Comparison of ENCODE assay signal across 32 cellular contexts in genomic region chr1:238492271-238492670, GRCh38.
"Had no signal": no experiment of that assay in that cellular context is flagged by ENCODE, and none has a peak within 500 bp of the region (broad histone marks: within the 10 kb centered on the region; RNA-seq: fewer than 3 reads in every experiment).

No MANE protein-coding gene starts in this region.

- ATAC-seq: activated CD4-positive, CD25-positive, alpha-beta regulatory T cell treated with anti-CD3 and anti-CD28 coated beads, Interleukin-2, amount 50 U/mL, for 24 hours; esophagus mucosa; left colon; pancreas; sciatic nerve; stimulated activated naive CD8-positive, alpha-beta T cell treated with anti-CD3 and anti-CD28 coated beads, Interleukin-15, Interleukin-2, amounts not matched to agents 100 U/mL and 50 U/mL, for 24 hours had no signal

- H3K27me3 Mint-ChIP-seq: activated CD4-positive, alpha-beta memory T cell treated with anti-CD3 and anti-CD28 coated beads, Interleukin-2, amount 10 ng/mL, durations not matched to agents 7 days and 5 days; activated CD4-positive, alpha-beta T cell treated with anti-CD3 and anti-CD28 coated beads, Interleukin-2, amount 10 ng/mL, durations not matched to agents 24 days and 14 days; activated T-cell treated with anti-CD3 and anti-CD28 coated beads, Interleukin-2, amount 50 U/mL, for 24 hours; naive B cell had no signal

- H3K27ac ChIP-seq: pancreas, prostate gland, skin epidermis, thoracic aorta, upper lobe of left lung had no signal

- H3K36me3 Mint-ChIP-seq: immature natural killer cell, mesothelial cell of epicardium, naive B cell had no signal

- H3K27me3 ChIP-seq: pancreas, upper lobe of left lung had no signal

- H3K4me3 ChIP-seq: pancreas, prostate gland, skin epidermis, thoracic aorta, upper lobe of left lung had no signal

- H3K4me1 Mint-ChIP-seq: activated CD4-positive, alpha-beta memory T cell treated with anti-CD3 and anti-CD28 coated beads, Interleukin-2, amount 10 ng/mL, durations not matched to agents 7 days and 5 days; activated CD4-positive, alpha-beta T cell treated with anti-CD3 and anti-CD28 coated beads, Interleukin-2, amount 10 ng/mL, durations not matched to agents 24 days and 14 days; immature natural killer cell; naive B cell had no signal

- FAIRE-seq: kidney, pancreas had no signal

- H3K9me3 Mint-ChIP-seq: activated CD4-positive, alpha-beta T cell treated with anti-CD3 and anti-CD28 coated beads, Interleukin-2, amount 10 ng/mL, durations not matched to agents 24 days and 14 days; activated T-cell treated with anti-CD3 and anti-CD28 coated beads, Interleukin-2, amount 50 U/mL, for 24 hours; mesothelial cell of epicardium; naive B cell; T-helper 2 cell treated with Interferon-gamma antibody and Interleukin-4, amounts not matched to agents 5 μg/mL and 100 μg/mL, for 36 hours had no signal

- H3K9me3 ChIP-seq: pancreas, prostate gland, thoracic aorta had no signal

- H3K4me1 ChIP-seq: pancreas, prostate gland, upper lobe of left lung had no signal

- H3K36me3 ChIP-seq: pancreas, prostate gland, thoracic aorta, upper lobe of left lung had no signal

- DNase-seq: activated CD4-positive, alpha-beta memory T cell treated with anti-CD3 and anti-CD28 coated beads, Interleukin-2, amount 10 ng/mL, durations not matched to agents 7 days and 5 days; activated CD4-positive, alpha-beta T cell treated with anti-CD3 and anti-CD28 coated beads, Interleukin-2, amount 10 ng/mL, durations not matched to agents 24 days and 14 days; activated CD8-positive, alpha-beta memory T cell treated with anti-CD3 and anti-CD28 coated beads, Interleukin-2, amount 50 U/mL, for 48 hours; activated gamma-delta T cell treated with Interleukin-2 at 50 U/mL for 16 hours; activated naive CD4-positive, alpha-beta T cell treated with anti-CD3 and anti-CD28 coated beads, Interleukin-2, amount 50 U/mL, for 16 hours; activated T-cell treated with anti-CD3 and anti-CD28 coated beads, Interleukin-2, amount 50 U/mL, for 24 hours; amygdala; caudate nucleus; cortex of kidney; foreskin fibroblast; head of caudate nucleus; hippocampal formation; immature natural killer cell; kidney; left colon; mammary epithelial cell; naive B cell; nucleus accumbens; pancreas; retina; stimulated activated CD4-positive, alpha-beta T cell treated with anti-CD3 and anti-CD28 coated beads, Interleukin-12 subunit alpha, Interleukin-12 subunit beta, amount 100 ng/mL, for 4 hours; stimulated activated CD4-positive, alpha-beta T cell treated with anti-CD3 and anti-CD28 coated beads, Interleukin-4, amount 100 ng/mL, for 1 hour; stimulated activated naive CD8-positive, alpha-beta T cell treated with anti-CD3 and anti-CD28 coated beads, Interleukin-15, Interleukin-2, amounts not matched to agents 100 U/mL and 50 U/mL, for 24 hours had no signal

- H3K4me3 Mint-ChIP-seq: activated CD4-positive, alpha-beta memory T cell treated with anti-CD3 and anti-CD28 coated beads, Interleukin-2, amount 10 ng/mL, durations not matched to agents 7 days and 5 days; activated CD4-positive, alpha-beta T cell treated with anti-CD3 and anti-CD28 coated beads, Interleukin-2, amount 10 ng/mL, durations not matched to agents 24 days and 14 days; activated T-cell treated with anti-CD3 and anti-CD28 coated beads, Interleukin-2, amount 50 U/mL, for 24 hours; immature natural killer cell; mesothelial cell of epicardium; naive B cell; T-helper 2 cell treated with Interferon-gamma antibody and Interleukin-4, amounts not matched to agents 5 μg/mL and 100 μg/mL, for 36 hours had no signal

- H3K27ac Mint-ChIP-seq: activated CD4-positive, alpha-beta memory T cell treated with anti-CD3 and anti-CD28 coated beads, Interleukin-2, amount 10 ng/mL, durations not matched to agents 7 days and 5 days; activated CD4-positive, alpha-beta T cell treated with anti-CD3 and anti-CD28 coated beads, Interleukin-2, amount 10 ng/mL, durations not matched to agents 24 days and 14 days; activated T-cell treated with anti-CD3 and anti-CD28 coated beads, Interleukin-2, amount 50 U/mL, for 24 hours; immature natural killer cell; mesothelial cell of epicardium; naive B cell; T-helper 2 cell treated with Interferon-gamma antibody and Interleukin-4, amounts not matched to agents 5 μg/mL and 100 μg/mL, for 36 hours had no signal
